In genomic region chr17:76370261-76370993, GRCh38 we compare ENCODE assay signal across 8 cellular contexts. TPM values are rescaled to one million over a fixed set of nuclear protein-coding genes. Genes with fewer than 3 reads are reported as not detected.
DNase-seq lines count a peak whose midpoint lies in the region; ATAC-seq, FAIRE-seq and TF ChIP-seq lines count a peak whose summit lies in the region.

No MANE protein-coding gene starts in this region.

- in situ Hi-C loops in GM13976 (cut with MboI; ENCODE audit: low sequenced_read_pairs, unreplicated experiment): no loop called here

- TF ChIP-seq POLR2A in A549 (IDR thresholded peaks at IDR 0.05; ENCODE audit: low read length): no peak
- no peak for TF ChIP-seq POLR2A in breast epithelium (IDR thresholded peaks at IDR 0.05)
- TF ChIP-seq POLR2A in right lobe of liver (IDR thresholded peaks at IDR 0.05): no peak

- H3K27me3 ChIP-seq in breast epithelium: no peaks in the 10 kb centered on the region
- no peaks in the 10 kb centered on the region for H3K27me3 ChIP-seq in right lobe of liver

- H3K4me1 ChIP-seq in A549 (peaks cover 6% of the 10 kb centered on the region; the same call in 2 of the 3 replicates), breast epithelium (peaks cover 0 to 6% of the 10 kb centered on the region in 2 donors), right lobe of liver (peaks cover 0 to 1% (median 0%) of the 10 kb centered on the region in 4 donors)

- 36% methylated on average over 11 of the region's 11 CpGs for WGBS in A549 (ENCODE audit: missing lambda C conversion rate)
- WGBS in right lobe of liver (ENCODE audit: insufficient coverage, low coverage, low lambda C conversion rate, missing lambda C conversion rate): 37% methylated on average over 11 of the region's 11 CpGs

- CTCF ChIA-PET in A549 (lab: Yijun Ruan, JAX): interaction anchor here (0.5 to 29.4 kb wide), 35 partner anchors 9 to 465 kb away, joined by 3 to 899 read pairs (median 4); partner anchors contain the start of genes PRPSAP1, QRICH2 and SPHK1

- peak; percentile 92 for TF ChIP-seq CTCF in A549 (IDR thresholded peaks at IDR 0.05)
- peak; percentile 47 to 60 (median 57) for TF ChIP-seq CTCF in breast epithelium (IDR thresholded peaks at IDR 0.05)
- peak; percentile 26 to 57 (median 32) for TF ChIP-seq CTCF in right lobe of liver (IDR thresholded peaks at IDR 0.05)
- no peak for TF ChIP-seq CTCF in GM20000 (IDR thresholded peaks at IDR 0.05; ENCODE audit: extremely low read depth, missing control alignments)
- TF ChIP-seq CTCF in GM13976 (IDR thresholded peaks at IDR 0.05; ENCODE audit: borderline replicate concordance, control extremely low read depth, extremely low read depth, insufficient read depth, missing control alignments): no peak

- POLR2A ChIA-PET in A549 (lab: Yijun Ruan, JAX): interaction anchor here (0.6 to 2.2 kb wide), 4 partner anchors 15 to 132 kb away, joined by 3 to 15 read pairs (median 6); partner anchors contain the start of genes PRPSAP1 and SPHK1

- no peak for TF ChIP-seq EP300 in A549 (IDR thresholded peaks at IDR 0.05)
- TF ChIP-seq EP300 in Ishikawa (IDR thresholded peaks at IDR 0.05; ENCODE audit: borderline replicate concordance): peak; percentile 39; the same call in 1 of the 2 replicates

- TF ChIP-seq RAD21 in A549 (conservative IDR thresholded peaks at IDR 0.05 in 1 of 2, IDR thresholded peaks at IDR 0.05 in 1 of 2): peak; percentile 24 to 27; a peak in 2 of 5 replicates
- no peak for TF ChIP-seq RAD21 in Ishikawa (IDR thresholded peaks at IDR 0.05; ENCODE audit: low read depth)

- ATAC-seq in A549 (peak; percentile 79 to 83), right lobe of liver (peak; percentile 78 to 95 (median 84)), GM18498 (IDR thresholded peaks at IDR 0.05; ENCODE audit: unreplicated experiment) (no peak)

- FAIRE-seq in A549 (lab: Jason Lieb, UNC): no peak

- H3K36me3 ChIP-seq in breast epithelium (no peaks in the 10 kb centered on the region), right lobe of liver (no peaks in the 10 kb centered on the region)

- H3K4me3 ChIP-seq in A549: no peak overlapping the region
- H3K4me3 ChIP-seq in breast epithelium: no peak overlapping the region
- H3K4me3 ChIP-seq in right lobe of liver: no peak overlapping the region

- DNase-seq in A549 (ENCODE audit: low read depth in 1 of 2, low spot score in 1 of 2) (peak; percentile 62 to 79), breast epithelium (ENCODE audit: low spot score in 2 of 2) (peak in 1 of 2 donors; percentile 87), right lobe of liver (peak in 2 of 3 donors; percentile 66 to 75), GM20000 (ENCODE audit: low spot score) (no peak), GM13976 (ENCODE audit: low spot score) (no peak), NCI-H187 treated with DMSO at 0.1 percent for 48 hours (lab: John Stamatoyannopoulos, UW) (no peak)

- H3K27ac ChIP-seq in A549 (no peak overlapping the region), breast epithelium (peak overlapping the region; percentile 70 to 81), right lobe of liver (no peak overlapping the region)

- H3K4me2 ChIP-seq in A549: peak overlapping the region; percentile 11; the same call in 2 of the 3 replicates

- H3K9me3 ChIP-seq in A549 (no peaks in the 10 kb centered on the region), breast epithelium (no peaks in the 10 kb centered on the region), right lobe of liver (no peaks in the 10 kb centered on the region)

- intact Hi-C loops in breast epithelium (cut with DNase I; ENCODE audit: low total_unique reads) (no loop called here), right lobe of liver (cut with DNase I) (no loop called here)

TF ChIP-seq in A549, 52 proteins besides CTCF, POLR2A, EP300 and RAD21:
- TF ChIP-seq RNF2 (IDR thresholded peaks at IDR 0.05; ENCODE audit: borderline replicate concordance, low read depth) (no peak), SMC3 (IDR thresholded peaks at IDR 0.05) (peak; percentile 55), MAZ (IDR thresholded peaks at IDR 0.05; ENCODE audit: borderline replicate concordance, low read depth, low read length) (no peak), ZSCAN20 (CRISPR knock-in tag; IDR thresholded peaks at IDR 0.05) (no peak), CEBPB (IDR thresholded peaks at IDR 0.05) (0 out of 4 replicates have a peak, but pooled peaks have one; percentile 21 to 24), TFCP2L1 (CRISPR knock-in tag; IDR thresholded peaks at IDR 0.05) (no peak), FOSL2 (IDR thresholded peaks at IDR 0.05) (no peak), FOSL2 (CRISPR knock-in tag; IDR thresholded peaks at IDR 0.05) (peak; percentile 55; the same call in 1 of the 2 replicates)
- TF ChIP-seq, protein P1, sequence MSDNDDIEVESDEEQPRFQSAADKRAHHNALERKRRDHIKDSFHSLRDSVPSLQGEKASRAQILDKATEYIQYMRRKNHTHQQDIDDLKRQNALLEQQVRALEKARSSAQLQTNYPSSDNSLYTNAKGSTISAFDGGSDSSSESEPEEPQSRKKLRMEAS (IDR thresholded peaks at IDR 0.05): peak; percentile 57
- TF ChIP-seq, protein P2, sequence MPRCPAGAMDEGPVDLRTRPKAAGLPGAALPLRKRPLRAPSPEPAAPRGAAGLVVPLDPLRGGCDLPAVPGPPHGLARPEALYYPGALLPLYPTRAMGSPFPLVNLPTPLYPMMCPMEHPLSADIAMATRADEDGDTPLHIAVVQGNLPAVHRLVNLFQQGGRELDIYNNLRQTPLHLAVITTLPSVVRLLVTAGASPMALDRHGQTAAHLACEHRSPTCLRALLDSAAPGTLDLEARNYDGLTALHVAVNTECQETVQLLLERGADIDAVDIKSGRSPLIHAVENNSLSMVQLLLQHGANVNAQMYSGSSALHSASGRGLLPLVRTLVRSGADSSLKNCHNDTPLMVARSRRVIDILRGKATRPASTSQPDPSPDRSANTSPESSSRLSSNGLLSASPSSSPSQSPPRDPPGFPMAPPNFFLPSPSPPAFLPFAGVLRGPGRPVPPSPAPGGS (IDR thresholded peaks at IDR 0.05): no peak

TF ChIP-seq in Ishikawa, 13 proteins besides CTCF, POLR2A, EP300 and RAD21 (continues in another document):
- TF ChIP-seq YY1 (IDR thresholded peaks at IDR 0.05; ENCODE audit: low read depth) (no peak), TAF1 (IDR thresholded peaks at IDR 0.05; ENCODE audit: low read depth) (no peak), CEBPB (IDR thresholded peaks at IDR 0.05) (no peak), USF1 (IDR thresholded peaks at IDR 0.05) (no peak), CREB1 (IDR thresholded peaks at IDR 0.05; ENCODE audit: low read depth) (no peak), TCF12 (IDR thresholded peaks at IDR 0.05; ENCODE audit: low read depth) (no peak; the same call in 1 of the 2 replicates), ZBTB7A (IDR thresholded peaks at IDR 0.05; ENCODE audit: low read depth) (no peak), NFIC (IDR thresholded peaks at IDR 0.05) (0 out of 2 replicates have a peak, but pooled peaks have one; percentile 23), EGR1 (IDR thresholded peaks at IDR 0.05) (no peak), TEAD4 (IDR thresholded peaks at IDR 0.05) (peak; percentile 31; the same call in 1 of the 2 replicates), REST (IDR thresholded peaks at IDR 0.05; ENCODE audit: low read depth) (no peak), FOXM1 (IDR thresholded peaks at IDR 0.05; ENCODE audit: borderline replicate concordance, low read depth) (no peak)

RNA-seq across cellular contexts. Expression of gene SPHK1, which starts 14.0 kb away (rescaled TPM):
- polyA plus RNA-seq in A549 (2011; rRNA removed) (4.6 and 4.7 TPM in 2 replicates), A549 (2017; fragmentation: RNase III; extraction: RNeasy Plus Mini Kit Qiagen cat#74134 plus additional on column Dnase treatment) (11.8 to 14.9 TPM (median 13.0 TPM) in 3 replicates)
- polyA plus RNA-seq in A549 (2012; cell fraction: cytosol; rRNA removed): 16.5 and 17.2 TPM in 2 replicates
- polyA plus RNA-seq in A549 (2012; cell fraction: nucleus; rRNA removed): 45.7 and 46.2 TPM in 2 replicates
- 1.4 and 3.2 TPM in 2 replicates for polyA minus RNA-seq in A549 (2011; rRNA and poly(A)+ RNA removed)
- total RNA-seq in breast epithelium (10 to 100 TPM in 2 of 3 donors, 1 to 10 TPM in 1; 9.6 to 28.5 (median 23.0) TPM), right lobe of liver (1 to 10 TPM in 4 of 6 experiments, under 1 TPM in 2; 0.35 to 2.6 (median 1.5) TPM)

RNA-seq across cellular contexts. Expression of gene PRPSAP1, which starts 16.7 kb away (rescaled TPM):
- 80.9 and 92.1 TPM in 2 replicates for polyA plus RNA-seq in A549 (2011; rRNA removed)
- polyA plus RNA-seq in A549 (2012; cell fraction: cytosol; rRNA removed): 85.4 and 116 TPM in 2 replicates
- 82.9 and 108 TPM in 2 replicates for polyA plus RNA-seq in A549 (2012; cell fraction: nucleus; rRNA removed)
- 61.9 to 63.7 TPM (median 63.3 TPM) in 3 replicates for polyA plus RNA-seq in A549 (2017; fragmentation: RNase III; extraction: RNeasy Plus Mini Kit Qiagen cat#74134 plus additional on column Dnase treatment)
- polyA minus RNA-seq in A549 (2011; rRNA and poly(A)+ RNA removed): 51.0 and 57.8 TPM in 2 replicates
- total RNA-seq in breast epithelium: 100 to 1,000 TPM in 1 of 3 donors, 10 to 100 TPM in 2; 71.4 to 110 (median 78.3) TPM
- 10 to 100 TPM; 39.3 to 55.6 (median 45.1) TPM for total RNA-seq in right lobe of liver

Comparison
In these comparisons a context has a peak if more than half of its experiments do, and no peak if none do; other contexts are left out.
1. DNase-seq: peak in A549 (2 of 2) and right lobe of liver (2 of 3); none in GM20000 (single experiment), GM13976 (single experiment) and NCI-H187 treated with DMSO at 0.1 percent for 48 hours (single experiment).
2. H3K27ac ChIP-seq: peak in breast epithelium (2 of 2); none in A549 (0 of 2) and right lobe of liver (0 of 3).
3. CTCF ChIP-seq: peak in A549 (single experiment), breast epithelium (3 of 3) and right lobe of liver (4 of 4); none in GM20000 (single experiment) and GM13976 (single experiment).